Comparison of ENCODE assay signal across 9 cellular contexts in genomic region chr19:788821-789472, GRCh38. TPM values are rescaled to one million over a fixed set of nuclear protein-coding genes. Genes with fewer than 3 reads are reported as not detected.
DNase-seq lines count a peak whose midpoint lies in the region; ATAC-seq and TF ChIP-seq lines count a peak whose summit lies in the region.
"Had no signal": no experiment of that assay in that cellular context is flagged by ENCODE, and none has a peak within 500 bp of the region (broad histone marks: within the 10 kb centered on the region; RNA-seq: fewer than 3 reads in every experiment).

No MANE protein-coding gene starts in this region.

- no peaks in the 10 kb centered on the region for H3K27me3 ChIP-seq in iPS-18a (ENCODE audit: control insufficient read depth, insufficient read depth, low read length)

- no peak overlapping the region for H3K4me3 ChIP-seq in HEK293 (ENCODE audit: low read depth, low read length)
- no peak overlapping the region for H3K4me3 ChIP-seq in iPS-18a (ENCODE audit: low read length)
- no peak overlapping the region for H3K4me3 ChIP-seq in skin epidermis

- intact Hi-C loops in activated T-helper 1 cell treated with anti-CD3 and anti-CD28 coated beads, Interleukin-12 subunit alpha, Interleukin-12 subunit beta, Interleukin-2, Interleukin-4 antibody, amounts not matched to agents 30 ng/mL and 10 ng/mL and 1 ng/mL, durations not matched to agents 14 hours and 24 hours and 36 hours (cut with micrococcal nuclease): no loop called here

- no peak overlapping the region for H3K4me3 Mint-ChIP-seq in activated T-helper 1 cell treated with anti-CD3 and anti-CD28 coated beads, Interleukin-12 subunit alpha, Interleukin-12 subunit beta, Interleukin-2, Interleukin-4 antibody, amounts not matched to agents 30 ng/mL and 10 ng/mL and 1 ng/mL, durations not matched to agents 14 hours and 24 hours and 36 hours

- H3K9me3 ChIP-seq in HEK293 (ENCODE audit: control insufficient read depth, insufficient read depth, low read depth, low read length) (no peaks in the 10 kb centered on the region), iPS-18a (ENCODE audit: control insufficient read depth, low read depth, low read length) (no peaks in the 10 kb centered on the region)

- peak overlapping the region; percentile 4; the same call in 1 of the 2 replicates for H3K27ac ChIP-seq in HEK293 (ENCODE audit: extremely low read depth, low read depth, low read length)
- H3K27ac ChIP-seq in iPS-18a (ENCODE audit: low read length): peak overlapping the region; percentile 9
- peak overlapping the region in 20 of 21 experiments; percentile 8 to 84 (median 62) for H3K27ac ChIP-seq in skin epidermis

- H3K27me3 Mint-ChIP-seq in activated T-helper 1 cell treated with anti-CD3 and anti-CD28 coated beads, Interleukin-12 subunit alpha, Interleukin-12 subunit beta, Interleukin-2, Interleukin-4 antibody, amounts not matched to agents 30 ng/mL and 10 ng/mL and 1 ng/mL, durations not matched to agents 14 hours and 24 hours and 36 hours (ENCODE audit: insufficient read depth): peaks cover 10% of the 10 kb centered on the region

- POLR2A ChIA-PET in HEK293 (lab: Yijun Ruan, JAX): no interaction called here

- H3K9ac ChIP-seq in iPS-18a (ENCODE audit: low read length): peak overlapping the region; percentile 40

- H3K4me1 ChIP-seq in HEK293 (ENCODE audit: control insufficient read depth, insufficient read depth, low read length) (peaks cover 2% of the 10 kb centered on the region; the same call in 1 of the 2 replicates), iPS-18a (ENCODE audit: control insufficient read depth, low read depth, low read length) (peaks cover 13% of the 10 kb centered on the region)

- peak overlapping the region; percentile 48 for H3K27ac Mint-ChIP-seq in activated T-helper 1 cell treated with anti-CD3 and anti-CD28 coated beads, Interleukin-12 subunit alpha, Interleukin-12 subunit beta, Interleukin-2, Interleukin-4 antibody, amounts not matched to agents 30 ng/mL and 10 ng/mL and 1 ng/mL, durations not matched to agents 14 hours and 24 hours and 36 hours

- no peaks in the 10 kb centered on the region for H3K36me3 Mint-ChIP-seq in activated T-helper 1 cell treated with anti-CD3 and anti-CD28 coated beads, Interleukin-12 subunit alpha, Interleukin-12 subunit beta, Interleukin-2, Interleukin-4 antibody, amounts not matched to agents 30 ng/mL and 10 ng/mL and 1 ng/mL, durations not matched to agents 14 hours and 24 hours and 36 hours (ENCODE audit: low read depth)

- TF ChIP-seq CTCF in HEK293 (tag by site-specific recombination; IDR thresholded peaks at IDR 0.05): no peak

- DNase-seq in activated T-helper 1 cell treated with anti-CD3 and anti-CD28 coated beads, Interleukin-12 subunit alpha, Interleukin-12 subunit beta, Interleukin-2, Interleukin-4 antibody, amounts not matched to agents 30 ng/mL and 10 ng/mL and 1 ng/mL, durations not matched to agents 14 hours and 24 hours and 36 hours (ENCODE audit: low spot score): no peak
- no peak for DNase-seq in NCI-H1092 treated with DMSO at 0.1 percent for 48 hours (lab: John Stamatoyannopoulos, UW)
- no peak for DNase-seq in stimulated activated naive CD4-positive, alpha-beta T cell treated with Interleukin-2 at 50 U/mL for 16 hours (lab: John Stamatoyannopoulos, UW)

- H3K36me3 ChIP-seq in HEK293 (ENCODE audit: control insufficient read depth in 2 of 2, insufficient read depth in 1 of 2, low read length in 2 of 2): no peaks in the 10 kb centered on the region
- no peaks in the 10 kb centered on the region for H3K36me3 ChIP-seq in iPS-18a (ENCODE audit: control insufficient read depth, low read depth, low read length)

- no peaks in the 10 kb centered on the region for H3K9me3 Mint-ChIP-seq in activated T-helper 1 cell treated with anti-CD3 and anti-CD28 coated beads, Interleukin-12 subunit alpha, Interleukin-12 subunit beta, Interleukin-2, Interleukin-4 antibody, amounts not matched to agents 30 ng/mL and 10 ng/mL and 1 ng/mL, durations not matched to agents 14 hours and 24 hours and 36 hours

- CTCF ChIA-PET in HEK293 (lab: Yijun Ruan, JAX): interaction anchor here (1.9 kb wide), 1 partner anchor 18 kb away, joined by 5 read pairs; no protein-coding TSS in a partner anchor

- ATAC-seq in GM18517 (IDR thresholded peaks at IDR 0.05; ENCODE audit: unreplicated experiment): no peak
- ATAC-seq: activated CD4-positive, CD25-positive, alpha-beta regulatory T cell treated with anti-CD3 and anti-CD28 coated beads, Interleukin-2, amount 50 U/mL, for 24 hours had no signal

- no peaks in the 10 kb centered on the region for H3K4me1 Mint-ChIP-seq in activated T-helper 1 cell treated with anti-CD3 and anti-CD28 coated beads, Interleukin-12 subunit alpha, Interleukin-12 subunit beta, Interleukin-2, Interleukin-4 antibody, amounts not matched to agents 30 ng/mL and 10 ng/mL and 1 ng/mL, durations not matched to agents 14 hours and 24 hours and 36 hours (ENCODE audit: low read depth)

TF ChIP-seq in HEK293, 187 proteins besides CTCF, POLR2A, EP300 and RAD21 (continues in another document):
- no peak for TF ChIP-seq ZNF140 (tag by site-specific recombination; IDR thresholded peaks at IDR 0.05)
- TF ChIP-seq SP7 (tag by site-specific recombination; IDR thresholded peaks at IDR 0.05): peak; percentile 76
- no peak for TF ChIP-seq ZNF549 (tag by site-specific recombination; IDR thresholded peaks at IDR 0.05)
- TF ChIP-seq SCRT2 (tag by site-specific recombination; IDR thresholded peaks at IDR 0.05): 0 out of 2 replicates have a peak, but pooled peaks have one; percentile 29
- TF ChIP-seq ZNF23 (tag by site-specific recombination; IDR thresholded peaks at IDR 0.05; ENCODE audit: borderline replicate concordance): no peak
- TF ChIP-seq ZNF148 (tag by site-specific recombination; IDR thresholded peaks at IDR 0.05; ENCODE audit: borderline replicate concordance): no peak
- peak; percentile 59 for TF ChIP-seq ZNF76 (tag by site-specific recombination; IDR thresholded peaks at IDR 0.05; ENCODE audit: borderline replicate concordance, low read depth)
- TF ChIP-seq PATZ1 (tag by site-specific recombination; IDR thresholded peaks at IDR 0.05): 0 out of 2 replicates have a peak, but pooled peaks have one; percentile 36
- TF ChIP-seq ZNF350 (tag by site-specific recombination; IDR thresholded peaks at IDR 0.05): no peak
- no peak for TF ChIP-seq ZNF302 (tag by site-specific recombination; IDR thresholded peaks at IDR 0.05; ENCODE audit: low read depth)
- TF ChIP-seq HOXD13 (CRISPR knock-in tag; IDR thresholded peaks at IDR 0.05; ENCODE audit: borderline replicate concordance): no peak
- no peak for TF ChIP-seq ZNF529 (tag by site-specific recombination; IDR thresholded peaks at IDR 0.05; ENCODE audit: insufficient replicate concordance)
- TF ChIP-seq ZNF133 (tag by site-specific recombination; IDR thresholded peaks at IDR 0.05): no peak

RNA-seq across cellular contexts. Expression of gene PTBP1, which starts 8.3 kb away (rescaled TPM):
- total RNA-seq in activated T-helper 1 cell treated with anti-CD3 and anti-CD28 coated beads, Interleukin-12 subunit alpha, Interleukin-12 subunit beta, Interleukin-2, Interleukin-4 antibody, amounts not matched to agents 30 ng/mL and 10 ng/mL and 1 ng/mL, durations not matched to agents 14 hours and 24 hours and 36 hours: 735 and 829 TPM in 2 replicates

RNA-seq across cellular contexts. Expression of gene PLPPR3, which starts 32.8 kb away (rescaled TPM):
- total RNA-seq in activated T-helper 1 cell treated with anti-CD3 and anti-CD28 coated beads, Interleukin-12 subunit alpha, Interleukin-12 subunit beta, Interleukin-2, Interleukin-4 antibody, amounts not matched to agents 30 ng/mL and 10 ng/mL and 1 ng/mL, durations not matched to agents 14 hours and 24 hours and 36 hours: not detected in 2 replicates

RNA-seq across cellular contexts. Expression of gene MISP, which starts 38.0 kb away (rescaled TPM):
- total RNA-seq in activated T-helper 1 cell treated with anti-CD3 and anti-CD28 coated beads, Interleukin-12 subunit alpha, Interleukin-12 subunit beta, Interleukin-2, Interleukin-4 antibody, amounts not matched to agents 30 ng/mL and 10 ng/mL and 1 ng/mL, durations not matched to agents 14 hours and 24 hours and 36 hours: not detected in 2 replicates

RNA-seq across cellular contexts. Expression of gene AZU1, which starts 38.7 kb away (rescaled TPM):
- not detected in 2 replicates for total RNA-seq in activated T-helper 1 cell treated with anti-CD3 and anti-CD28 coated beads, Interleukin-12 subunit alpha, Interleukin-12 subunit beta, Interleukin-2, Interleukin-4 antibody, amounts not matched to agents 30 ng/mL and 10 ng/mL and 1 ng/mL, durations not matched to agents 14 hours and 24 hours and 36 hours
- total RNA-seq: urinary bladder had no signal

RNA-seq across cellular contexts. Expression of gene PRTN3, which starts 51.9 kb away (rescaled TPM):
- not detected in 2 replicates for total RNA-seq in activated T-helper 1 cell treated with anti-CD3 and anti-CD28 coated beads, Interleukin-12 subunit alpha, Interleukin-12 subunit beta, Interleukin-2, Interleukin-4 antibody, amounts not matched to agents 30 ng/mL and 10 ng/mL and 1 ng/mL, durations not matched to agents 14 hours and 24 hours and 36 hours

Comparison
In these comparisons a context has a peak if more than half of its experiments do, and no peak if none do; other contexts are left out.
1. H3K27ac ChIP-seq: peak in every context shown above with its lines; median percentile 62 in skin epidermis; 9 in iPS-18a; 4 in HEK293.